ENCODE assay signal across 19 cellular contexts in genomic region chr4:1570291-1571164, GRCh38.
"Had no signal": no experiment of that assay in that cellular context is flagged by ENCODE, and none has a peak within 500 bp of the region (broad histone marks: within the 10 kb centered on the region; RNA-seq: fewer than 3 reads in every experiment).

No MANE protein-coding gene starts in this region.

- H3K36me3 Mint-ChIP-seq: activated naive CD4-positive, alpha-beta T cell treated with anti-CD3 and anti-CD28 coated beads, Interleukin-2, amount 10 ng/mL, durations not matched to agents 7 days and 5 days had no signal

- H3K9ac ChIP-seq: SK-N-SH had no signal

- DNase-seq: activated CD4-positive, alpha-beta T cell treated with anti-CD3 and anti-CD28 coated beads for 48 hours; activated naive CD4-positive, alpha-beta T cell treated with anti-CD3 and anti-CD28 coated beads, Interleukin-2, amount 10 ng/mL, durations not matched to agents 7 days and 5 days; adrenal gland; body of pancreas; effector memory CD8-positive, alpha-beta T cell; erythroblast; hippocampal formation; kidney glomerular epithelial cell; mammary epithelial cell; SK-N-SH; stimulated activated CD4-positive, alpha-beta T cell treated with anti-CD3 and anti-CD28 coated beads, Interleukin-1b, Interleukin-23, amount 100 ng/mL, for 48 hours; stimulated activated naive B cell treated with anti-CD40 and anti-IgM and Interleukin-4, amounts not matched to agents 10 μg/mL and 1 μg/mL and 100 μg/mL, for 72 hours; T-helper 1 cell; WERI-Rb-1 had no signal

- H3K27me3 ChIP-seq: pancreas had no signal

- H3K4me1 ChIP-seq: adrenal gland, body of pancreas, pancreas had no signal

- ATAC-seq: body of pancreas; effector memory CD8-positive, alpha-beta T cell; pancreas; stimulated activated naive B cell treated with anti-CD40 and anti-IgM and Interleukin-4, amounts not matched to agents 10 μg/mL and 1 μg/mL and 100 μg/mL, for 72 hours had no signal

- H3K4me2 ChIP-seq: SK-N-SH had no signal

- H3K9me3 ChIP-seq: adrenal gland, body of pancreas, pancreas, SK-N-SH, tibial nerve had no signal

- H3K4me3 Mint-ChIP-seq: activated naive CD4-positive, alpha-beta T cell treated with anti-CD3 and anti-CD28 coated beads, Interleukin-2, amount 10 ng/mL, durations not matched to agents 7 days and 5 days; central memory CD8-positive, alpha-beta T cell; dendritic cell treated with granulocyte-macrophage colony-stimulating factor and Interleukin-4, amounts not matched to agents 40 ng/mL and 50 ng/mL, for 4 days; effector memory CD8-positive, alpha-beta T cell; nephron; stimulated activated naive B cell treated with anti-CD40 and anti-IgM and Interleukin-4, amounts not matched to agents 10 μg/mL and 1 μg/mL and 100 μg/mL, for 72 hours had no signal

- H3K4me3 ChIP-seq: adrenal gland, body of pancreas, pancreas, tibial nerve had no signal

- H3K27ac ChIP-seq: body of pancreas, pancreas, tibial nerve had no signal

- H3K36me3 ChIP-seq: adrenal gland, pancreas, tibial nerve, WERI-Rb-1 had no signal

- H3K27ac Mint-ChIP-seq: activated naive CD4-positive, alpha-beta T cell treated with anti-CD3 and anti-CD28 coated beads, Interleukin-2, amount 10 ng/mL, durations not matched to agents 7 days and 5 days; dendritic cell treated with granulocyte-macrophage colony-stimulating factor and Interleukin-4, amounts not matched to agents 40 ng/mL and 50 ng/mL, for 4 days; nephron; stimulated activated naive B cell treated with anti-CD40 and anti-IgM and Interleukin-4, amounts not matched to agents 10 μg/mL and 1 μg/mL and 100 μg/mL, for 72 hours had no signal

- H3K9me3 Mint-ChIP-seq: central memory CD8-positive, alpha-beta T cell; nephron had no signal

- FAIRE-seq: pancreas had no signal
